28 cellular contexts compared by ENCODE assay signal in genomic region chr12:127051139-127051538, GRCh38.
"Had no signal": no experiment of that assay in that cellular context is flagged by ENCODE, and none has a peak within 500 bp of the region (broad histone marks: within the 10 kb centered on the region; RNA-seq: fewer than 3 reads in every experiment).

No MANE protein-coding gene starts in this region.

- H3K9me3 Mint-ChIP-seq: stimulated activated naive B cell treated with anti-CD40 and anti-IgM and Interleukin-4, amounts not matched to agents 10 μg/mL and 1 μg/mL and 100 μg/mL, for 72 hours had no signal

- ATAC-seq: mucosa of descending colon; naive thymus-derived CD4-positive, alpha-beta T cell; natural killer cell treated with Interleukin-12 subunit alpha and Interleukin-12 subunit beta and Interleukin-15 and Interleukin-18, amount 100 ng/mL, for 72 hours; pancreas; right cardiac atrium; sciatic nerve; stimulated activated naive B cell treated with anti-CD40 and anti-IgM and Interleukin-4, amounts not matched to agents 10 μg/mL and 1 μg/mL and 100 μg/mL, for 72 hours; stimulated activated naive CD8-positive, alpha-beta T cell treated with anti-CD3 and anti-CD28 coated beads, Interleukin-15, Interleukin-2, amounts not matched to agents 100 U/mL and 50 U/mL, for 24 hours had no signal

- H3K4me3 ChIP-seq: left ventricle myocardium inferior, lung, mucosa of descending colon, pancreas, prostate gland, skin epidermis, stomach, testis, thyroid gland, transverse colon, upper lobe of left lung, vagina had no signal

- DNase-seq: islet precursor cell; left ventricle myocardium inferior; midbrain; mucosa of descending colon; naive thymus-derived CD4-positive, alpha-beta T cell; nucleus accumbens; pancreas; posterior cingulate gyrus; retina; right cardiac atrium; stimulated activated CD4-positive, alpha-beta T cell treated with anti-CD3 and anti-CD28 coated beads, Interleukin-12 subunit alpha, Interleukin-12 subunit beta, amount 100 ng/mL, for 4 hours; stimulated activated CD4-positive, alpha-beta T cell treated with anti-CD3 and anti-CD28 coated beads, Interleukin-15, amount 100 ng/mL, for 24 hours; stimulated activated CD4-positive, alpha-beta T cell treated with anti-CD3 and anti-CD28 coated beads, Interleukin-2, amount 100 ng/mL, for 24 hours; stimulated activated CD4-positive, alpha-beta T cell treated with anti-CD3 and anti-CD28 coated beads, Interleukin-4, amount 100 ng/mL, for 1 hour; stimulated activated naive B cell treated with anti-CD40 and anti-IgM and Interleukin-4, amounts not matched to agents 10 μg/mL and 1 μg/mL and 100 μg/mL, for 72 hours; stimulated activated naive CD8-positive, alpha-beta T cell treated with anti-CD3 and anti-CD28 coated beads, Interleukin-15, Interleukin-2, amounts not matched to agents 100 U/mL and 50 U/mL, for 24 hours; stomach; testis; thyroid gland; transverse colon; upper lobe of left lung had no signal

- H3K36me3 Mint-ChIP-seq: memory B cell; naive thymus-derived CD4-positive, alpha-beta T cell; natural killer cell treated with Interleukin-12 subunit alpha and Interleukin-12 subunit beta and Interleukin-15 and Interleukin-18, amount 100 ng/mL, for 72 hours; stimulated activated naive B cell treated with anti-CD40 and anti-IgM and Interleukin-4, amounts not matched to agents 10 μg/mL and 1 μg/mL and 100 μg/mL, for 72 hours had no signal

- H3K4me3 Mint-ChIP-seq: memory B cell; naive thymus-derived CD4-positive, alpha-beta T cell; natural killer cell treated with Interleukin-12 subunit alpha and Interleukin-12 subunit beta and Interleukin-15 and Interleukin-18, amount 100 ng/mL, for 72 hours; stimulated activated naive B cell treated with anti-CD40 and anti-IgM and Interleukin-4, amounts not matched to agents 10 μg/mL and 1 μg/mL and 100 μg/mL, for 72 hours had no signal

- H3K27ac Mint-ChIP-seq: memory B cell; naive thymus-derived CD4-positive, alpha-beta T cell; natural killer cell treated with Interleukin-12 subunit alpha and Interleukin-12 subunit beta and Interleukin-15 and Interleukin-18, amount 100 ng/mL, for 72 hours; stimulated activated naive B cell treated with anti-CD40 and anti-IgM and Interleukin-4, amounts not matched to agents 10 μg/mL and 1 μg/mL and 100 μg/mL, for 72 hours had no signal

- H3K27ac ChIP-seq: left ventricle myocardium inferior, pancreas, prostate gland, skin epidermis, stomach, testis, thyroid gland, transverse colon, upper lobe of left lung, vagina had no signal

- H3K4me1 Mint-ChIP-seq: memory B cell; naive thymus-derived CD4-positive, alpha-beta T cell; stimulated activated naive B cell treated with anti-CD40 and anti-IgM and Interleukin-4, amounts not matched to agents 10 μg/mL and 1 μg/mL and 100 μg/mL, for 72 hours had no signal

- H3K27me3 ChIP-seq: pancreas, stomach, testis, thyroid gland, transverse colon, upper lobe of left lung, vagina had no signal

- H3K9me3 ChIP-seq: mucosa of descending colon, pancreas, prostate gland, stomach, testis, thyroid gland, transverse colon, upper lobe of left lung, vagina had no signal

- H3K4me1 ChIP-seq: left ventricle myocardium inferior, pancreas, prostate gland, stomach, testis, thyroid gland, transverse colon, upper lobe of left lung, vagina had no signal

- H3K36me3 ChIP-seq: left ventricle myocardium inferior, pancreas, prostate gland, stomach, thyroid gland, transverse colon, upper lobe of left lung, vagina had no signal

- H3K27me3 Mint-ChIP-seq: memory B cell; naive thymus-derived CD4-positive, alpha-beta T cell; natural killer cell treated with Interleukin-12 subunit alpha and Interleukin-12 subunit beta and Interleukin-15 and Interleukin-18, amount 100 ng/mL, for 72 hours; stimulated activated naive B cell treated with anti-CD40 and anti-IgM and Interleukin-4, amounts not matched to agents 10 μg/mL and 1 μg/mL and 100 μg/mL, for 72 hours had no signal
